Comparison of ENCODE assay signal across 36 cellular contexts in genomic region chr9:118503236-118503635, GRCh38.
"Had no signal": no experiment of that assay in that cellular context is flagged by ENCODE, and none has a peak within 500 bp of the region (broad histone marks: within the 10 kb centered on the region; RNA-seq: fewer than 3 reads in every experiment).

No MANE protein-coding gene starts in this region.

- DNase-seq: activated effector memory CD4-positive, alpha-beta T cell treated with anti-CD3 and anti-CD28 coated beads, Interleukin-2, amount 50 U/mL, for 16 hours; activated effector memory CD4-positive, alpha-beta T cell treated with Interleukin-2 at 50 U/mL for 16 hours; activated gamma-delta T cell; activated gamma-delta T cell treated with Interleukin-2 at 50 U/mL for 16 hours; activated naive CD4-positive, alpha-beta T cell; activated naive CD4-positive, alpha-beta T cell treated with anti-CD3 and anti-CD28 coated beads for 36 hours; activated naive CD4-positive, alpha-beta T cell treated with anti-CD3 and anti-CD28 coated beads, Interleukin-2, amount 10 ng/mL, durations not matched to agents 7 days and 5 days; activated naive CD4-positive, alpha-beta T cell treated with anti-CD3 and anti-CD28 coated beads, Interleukin-2, amount 50 U/mL, for 16 hours; activated naive CD4-positive, alpha-beta T cell treated with Interleukin-2 at 50 U/mL for 16 hours; activated naive CD8-positive, alpha-beta T cell treated with anti-CD3 and anti-CD28 coated beads for 36 hours; activated naive CD8-positive, alpha-beta T cell treated with anti-CD3 and anti-CD28 coated beads, Interleukin-2, amount 10 ng/mL, durations not matched to agents 7 days and 5 days; activated naive CD8-positive, alpha-beta T cell treated with anti-CD3 and anti-CD28 coated beads, Interleukin-2, amount 50 U/mL, for 24 hours; activated T-cell treated with anti-CD3 and anti-CD28 coated beads for 4 hours; activated T-cell treated with anti-CD3 and anti-CD28 coated beads, Interleukin-2, amount 50 U/mL, for 1 hour; activated T-cell treated with anti-CD3 and anti-CD28 coated beads, Interleukin-2, amount 50 U/mL, for 24 hours; activated T-cell treated with anti-CD3 and anti-CD28 coated beads, Interleukin-2, amount 50 U/mL, for 4 hours; activated T-cell treated with anti-CD3 and anti-CD28 coated beads, Interleukin-2, amount 50 U/mL, for 48 hours; activated T-cell treated with anti-CD3 and anti-CD28 coated beads, Interleukin-2, amount 50 U/mL, for 72 hours; adrenal gland; amniotic stem cell; amygdala; anterior cingulate cortex; aorta; body of pancreas; brain microvascular endothelial cell; central memory CD4-positive, alpha-beta T cell; cerebellar nuclear complex had no signal

- H3K27ac Mint-ChIP-seq: activated naive CD4-positive, alpha-beta T cell treated with anti-CD3 and anti-CD28 coated beads for 36 hours; activated naive CD4-positive, alpha-beta T cell treated with anti-CD3 and anti-CD28 coated beads, Interleukin-2, amount 10 ng/mL, durations not matched to agents 7 days and 5 days; activated naive CD4-positive, alpha-beta T cell treated with anti-CD3 and anti-CD28 coated beads, Interleukin-2, amount 50 U/mL, for 24 hours; activated naive CD4-positive, alpha-beta T cell treated with anti-CD3 and anti-CD28 coated beads, Interleukin-2, amount 50 U/mL, for 72 hours; activated naive CD8-positive, alpha-beta T cell; activated naive CD8-positive, alpha-beta T cell treated with anti-CD3 and anti-CD28 coated beads for 36 hours; activated naive CD8-positive, alpha-beta T cell treated with anti-CD3 and anti-CD28 coated beads, Interleukin-2, amount 10 ng/mL, durations not matched to agents 7 days and 5 days; activated naive CD8-positive, alpha-beta T cell treated with anti-CD3 and anti-CD28 coated beads, Interleukin-2, amount 50 U/mL, for 24 hours; activated T-cell treated with anti-CD3 and anti-CD28 coated beads, Interleukin-2, amount 50 U/mL, for 24 hours; activated T-cell treated with anti-CD3 and anti-CD28 coated beads, Interleukin-2, amount 50 U/mL, for 72 hours; activated T-helper 1 cell treated with anti-CD3 and anti-CD28 coated beads, Interleukin-12 subunit alpha, Interleukin-12 subunit beta, Interleukin-2, Interleukin-4 antibody, amounts not matched to agents 30 ng/mL and 10 ng/mL and 1 ng/mL, durations not matched to agents 14 hours and 24 hours and 36 hours; activated T-helper 17 cell treated with anti-CD3 and anti-CD28 coated beads, Interleukin-2, amount 50 U/mL, for 72 hours; brain had no signal

- H3K27me3 Mint-ChIP-seq: activated naive CD4-positive, alpha-beta T cell treated with anti-CD3 and anti-CD28 coated beads, Interleukin-2, amount 10 ng/mL, durations not matched to agents 7 days and 5 days; activated naive CD8-positive, alpha-beta T cell; activated naive CD8-positive, alpha-beta T cell treated with anti-CD3 and anti-CD28 coated beads for 36 hours; activated naive CD8-positive, alpha-beta T cell treated with anti-CD3 and anti-CD28 coated beads, Interleukin-2, amount 10 ng/mL, durations not matched to agents 7 days and 5 days; activated naive CD8-positive, alpha-beta T cell treated with anti-CD3 and anti-CD28 coated beads, Interleukin-2, amount 50 U/mL, for 24 hours; activated T-cell treated with anti-CD3 and anti-CD28 coated beads, Interleukin-2, amount 50 U/mL, for 24 hours; brain; central memory CD8-positive, alpha-beta T cell had no signal

- H3K9me3 ChIP-seq: adrenal gland, ascending aorta, body of pancreas had no signal

- H3K4me1 ChIP-seq: adrenal gland, ascending aorta, body of pancreas had no signal

- H3K4me3 ChIP-seq: adrenal gland, ascending aorta, body of pancreas, cardiac muscle cell had no signal

- H3K4me1 Mint-ChIP-seq: activated naive CD4-positive, alpha-beta T cell treated with anti-CD3 and anti-CD28 coated beads, Interleukin-2, amount 10 ng/mL, durations not matched to agents 7 days and 5 days; activated naive CD4-positive, alpha-beta T cell treated with anti-CD3 and anti-CD28 coated beads, Interleukin-2, amount 50 U/mL, for 24 hours; activated naive CD8-positive, alpha-beta T cell treated with anti-CD3 and anti-CD28 coated beads for 36 hours; activated naive CD8-positive, alpha-beta T cell treated with anti-CD3 and anti-CD28 coated beads, Interleukin-2, amount 10 ng/mL, durations not matched to agents 7 days and 5 days; activated naive CD8-positive, alpha-beta T cell treated with anti-CD3 and anti-CD28 coated beads, Interleukin-2, amount 50 U/mL, for 24 hours; activated T-helper 17 cell treated with anti-CD3 and anti-CD28 coated beads, Interleukin-2, amount 50 U/mL, for 72 hours; brain; central memory CD8-positive, alpha-beta T cell had no signal

- H3K36me3 Mint-ChIP-seq: activated naive CD4-positive, alpha-beta T cell treated with anti-CD3 and anti-CD28 coated beads, Interleukin-2, amount 10 ng/mL, durations not matched to agents 7 days and 5 days; activated naive CD4-positive, alpha-beta T cell treated with anti-CD3 and anti-CD28 coated beads, Interleukin-2, amount 50 U/mL, for 24 hours; activated naive CD8-positive, alpha-beta T cell; activated naive CD8-positive, alpha-beta T cell treated with anti-CD3 and anti-CD28 coated beads for 36 hours; activated naive CD8-positive, alpha-beta T cell treated with anti-CD3 and anti-CD28 coated beads, Interleukin-2, amount 10 ng/mL, durations not matched to agents 7 days and 5 days; brain had no signal

- H3K27ac ChIP-seq: adrenal gland, ascending aorta, body of pancreas, brain microvascular endothelial cell, cardiac muscle cell had no signal

- H3K4me3 Mint-ChIP-seq: activated naive CD4-positive, alpha-beta T cell treated with anti-CD3 and anti-CD28 coated beads for 36 hours; activated naive CD4-positive, alpha-beta T cell treated with anti-CD3 and anti-CD28 coated beads, Interleukin-2, amount 10 ng/mL, durations not matched to agents 7 days and 5 days; activated naive CD4-positive, alpha-beta T cell treated with anti-CD3 and anti-CD28 coated beads, Interleukin-2, amount 50 U/mL, for 24 hours; activated naive CD8-positive, alpha-beta T cell; activated naive CD8-positive, alpha-beta T cell treated with anti-CD3 and anti-CD28 coated beads for 36 hours; activated naive CD8-positive, alpha-beta T cell treated with anti-CD3 and anti-CD28 coated beads, Interleukin-2, amount 10 ng/mL, durations not matched to agents 7 days and 5 days; activated naive CD8-positive, alpha-beta T cell treated with anti-CD3 and anti-CD28 coated beads, Interleukin-2, amount 50 U/mL, for 24 hours; activated T-cell treated with anti-CD3 and anti-CD28 coated beads, Interleukin-2, amount 50 U/mL, for 24 hours; activated T-cell treated with anti-CD3 and anti-CD28 coated beads, Interleukin-2, amount 50 U/mL, for 4 hours; activated T-cell treated with anti-CD3 and anti-CD28 coated beads, Interleukin-2, amount 50 U/mL, for 72 hours; activated T-helper 1 cell treated with anti-CD3 and anti-CD28 coated beads, Interleukin-12 subunit alpha, Interleukin-12 subunit beta, Interleukin-2, Interleukin-4 antibody, amounts not matched to agents 30 ng/mL and 10 ng/mL and 1 ng/mL, durations not matched to agents 14 hours and 24 hours and 36 hours; activated T-helper 17 cell treated with anti-CD3 and anti-CD28 coated beads, Interleukin-2, amount 50 U/mL, for 72 hours; brain; central memory CD8-positive, alpha-beta T cell had no signal

- ATAC-seq: activated naive CD4-positive, alpha-beta T cell treated with anti-CD3 and anti-CD28 coated beads, Interleukin-2, amount 50 U/mL, for 72 hours; activated naive CD8-positive, alpha-beta T cell treated with anti-CD3 and anti-CD28 coated beads, Interleukin-2, amount 50 U/mL, for 24 hours; activated T-cell treated with anti-CD3 and anti-CD28 coated beads, Interleukin-2, amount 50 U/mL, for 4 hours; activated T-cell treated with anti-CD3 and anti-CD28 coated beads, Interleukin-2, amount 50 U/mL, for 72 hours; activated T-helper 17 cell treated with anti-CD3 and anti-CD28 coated beads, Interleukin-2, amount 50 U/mL, for 72 hours; body of pancreas had no signal

- H3K36me3 ChIP-seq: adrenal gland, ascending aorta, brain microvascular endothelial cell, cardiac muscle cell had no signal

- H3K27me3 ChIP-seq: adrenal gland, ascending aorta, body of pancreas, brain microvascular endothelial cell, cardiac muscle cell had no signal
